In the genomic region with DNA sequence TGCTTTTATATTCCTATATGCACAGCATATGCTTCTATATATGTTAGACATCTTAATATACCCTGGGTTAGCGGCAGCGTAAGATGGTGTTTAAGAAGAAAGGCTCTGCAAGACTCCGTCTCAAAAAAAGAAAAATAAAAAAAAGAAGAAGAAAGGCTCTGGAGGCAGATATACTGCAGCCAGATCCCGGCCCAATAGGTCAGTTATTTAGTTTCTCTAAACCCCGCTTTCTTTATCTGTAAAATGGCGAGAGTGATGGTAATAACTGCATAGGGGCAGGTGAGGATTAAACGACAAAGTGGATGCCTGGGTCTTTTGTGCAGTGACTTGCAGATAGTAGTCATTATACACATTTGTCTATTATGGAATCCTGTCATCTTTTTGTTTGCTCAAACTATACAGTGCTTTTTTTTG, we compare ENCODE assay signal across 14 cellular contexts.
DNase-seq lines count a peak whose midpoint lies in the region; TF ChIP-seq lines count a peak whose summit lies in the region.
"Had no signal": no experiment of that assay in that cellular context is flagged by ENCODE, and none has a peak within 500 bp of the region (broad histone marks: within the 10 kb centered on the region; RNA-seq: fewer than 3 reads in every experiment).

No MANE protein-coding gene starts in this region.

- no peak for TF ChIP-seq POLR2A in NB4 (IDR thresholded peaks at IDR 0.05; ENCODE audit: extremely low read depth, insufficient read length)

- H3K36me3 ChIP-seq in BLaER1 treated with 17β-estradiol and CSF1 and Interleukin-3, amounts not matched to agents 10 nM and 100 nM = no peaks in the 10 kb centered on the region
- H3K36me3 ChIP-seq in SK-N-MC (ENCODE audit: insufficient read depth, low read length) (peaks cover 5% of the 10 kb centered on the region; the same call in 1 of the 2 replicates), mucosa of rectum (ENCODE audit: control insufficient read depth in 2 of 2, insufficient read depth in 2 of 2, low read length in 2 of 2) (no peaks in the 10 kb centered on the region)
- H3K36me3 ChIP-seq: HAP-1 had no signal

- no peak overlapping the region for H3K4me3 ChIP-seq in BLaER1 treated with 17β-estradiol and CSF1 and Interleukin-3, amounts not matched to agents 10 nM and 100 nM
- H3K4me3 ChIP-seq in NB4 (ENCODE audit: low read depth, low read length) (peak overlapping the region; percentile 81), SK-N-MC (peak overlapping the region; percentile 22), mucosa of rectum (ENCODE audit: low read length in 2 of 2) (no peak overlapping the region)
- H3K4me3 ChIP-seq: HAP-1 had no signal

- DNase-seq in NB4 (ENCODE audit: low read depth) = no peak
- no peak for DNase-seq in SK-N-MC (ENCODE audit: low read depth, low spot score)
- DNase-seq in activated CD4-positive, CD25-positive, alpha-beta regulatory T cell (lab: John Stamatoyannopoulos, UW) = no peak
- DNase-seq in activated CD4-positive, alpha-beta T cell treated with anti-CD3 and anti-CD28 coated beads for 48 hours = no peak
- DNase-seq in posterior cingulate gyrus = no peak
- DNase-seq: DMS79, NCI-H1436, NCI-H2107, NCI-H345, NCI-H526, RPMI8226 had no signal

- H3K27me3 ChIP-seq in BLaER1 treated with 17β-estradiol and CSF1 and Interleukin-3, amounts not matched to agents 10 nM and 100 nM = no peaks in the 10 kb centered on the region
- H3K27me3 ChIP-seq in mucosa of rectum (ENCODE audit: control insufficient read depth in 2 of 2, insufficient read depth in 2 of 2, low read length in 2 of 2) = no peaks in the 10 kb centered on the region

- H3K9me3 ChIP-seq in BLaER1 treated with 17β-estradiol and CSF1 and Interleukin-3, amounts not matched to agents 10 nM and 100 nM (replicated peaks in 1 of 11) = peaks cover 5 to 48% (median 19%) of the 10 kb centered on the region in 11 experiments; a peak in 19 of 22 replicates
- H3K9me3 ChIP-seq in SK-N-MC (ENCODE audit: low read depth, low read length) (no peaks in the 10 kb centered on the region; the same call in 1 of the 2 replicates), mucosa of rectum (ENCODE audit: control insufficient read depth in 2 of 2, low read length in 2 of 2) (peaks cover 0 to 3% of the 10 kb centered on the region in 2 donors)
- H3K9me3 ChIP-seq: HAP-1 had no signal

- no peaks in the 10 kb centered on the region for H4K20me1 ChIP-seq in BLaER1 treated with 17β-estradiol and CSF1 and Interleukin-3, amounts not matched to agents 10 nM and 100 nM

- H3K4me2 ChIP-seq in BLaER1 treated with 17β-estradiol and CSF1 and Interleukin-3, amounts not matched to agents 10 nM and 100 nM = peak overlapping the region; percentile 36 to 66 (median 55); a peak in 18 of 22 replicates

- H3K4me1 ChIP-seq in BLaER1 treated with 17β-estradiol and CSF1 and Interleukin-3, amounts not matched to agents 10 nM and 100 nM = peaks cover 13 to 45% (median 22%) of the 10 kb centered on the region in 10 experiments
- peaks cover 0 to 11% of the 10 kb centered on the region in 2 donors for H3K4me1 ChIP-seq in mucosa of rectum (ENCODE audit: control insufficient read depth in 2 of 2, insufficient read depth in 2 of 2, low read length in 2 of 2)
- H3K4me1 ChIP-seq: HAP-1 had no signal

- H3K27ac ChIP-seq in BLaER1 treated with 17β-estradiol and CSF1 and Interleukin-3, amounts not matched to agents 10 nM and 100 nM = peak overlapping the region in 9 of 11 experiments; percentile 8 to 83 (median 62); a peak in 16 of 22 replicates
- peak overlapping the region; percentile 88 for H3K27ac ChIP-seq in SK-N-MC
- H3K27ac ChIP-seq in mucosa of rectum (ENCODE audit: low read depth in 2 of 2, low read length in 2 of 2) = peak overlapping the region; percentile 35 to 48

- no peak for TF ChIP-seq CTCF in NB4 (IDR thresholded peaks at IDR 0.05; ENCODE audit: low read depth, low read length)

- H3K9ac ChIP-seq in BLaER1 treated with 17β-estradiol and CSF1 and Interleukin-3, amounts not matched to agents 10 nM and 100 nM = peak overlapping the region in 4 of 11 experiments; percentile 7 to 32 (median 28); a peak in 2 of 22 replicates
- H3K9ac ChIP-seq in SK-N-MC (ENCODE audit: insufficient read length) = no peak overlapping the region
- no peak overlapping the region for H3K9ac ChIP-seq in mucosa of rectum (ENCODE audit: low read depth in 1 of 2, low read length in 2 of 2)

- intact Hi-C loops in posterior cingulate gyrus (cut with DNase I) = no loop called here

Comparison
In these comparisons a context has a peak if more than half of its experiments do, and no peak if none do; other contexts are left out.
1. H3K4me3 ChIP-seq: peak in NB4 (single experiment) and SK-N-MC (single experiment); none in BLaER1 treated with 17β-estradiol and CSF1 and Interleukin-3, amounts not matched to agents 10 nM and 100 nM (0 of 10) and mucosa of rectum (0 of 2).
2. Peak in every context shown above with its lines, with median percentiles within 50 percentile points of each other: H3K27ac ChIP-seq.